In genomic region chr7:22564511-22565045, GRCh38 we compare ENCODE assay signal across 9 cellular contexts.
DNase-seq lines count a peak whose midpoint lies in the region; TF ChIP-seq lines count a peak whose summit lies in the region.
"Had no signal": no experiment of that assay in that cellular context is flagged by ENCODE, and none has a peak within 500 bp of the region (broad histone marks: within the 10 kb centered on the region; RNA-seq: fewer than 3 reads in every experiment).

No MANE protein-coding gene starts in this region.

- H3K79me2 ChIP-seq in mesendoderm (ENCODE audit: control insufficient read depth, insufficient read depth, low read length), result no peaks in the 10 kb centered on the region

- no peak overlapping the region for H2BK120ac ChIP-seq in mesendoderm (ENCODE audit: low read depth, low read length)

- peaks cover 10% of the 10 kb centered on the region for H3K4me1 ChIP-seq in mesendoderm (ENCODE audit: control insufficient read depth, low read depth, low read length)

- no peaks in the 10 kb centered on the region for H3K27me3 ChIP-seq in mesendoderm (ENCODE audit: insufficient read depth, low read length, poor library complexity)

- H3K4me2 ChIP-seq in mesendoderm (ENCODE audit: low read length), result no peak overlapping the region

- intact Hi-C loops in Calu3 (cut with micrococcal nuclease; ENCODE audit: unreplicated experiment) (loop anchor here (1.0 to 5.0 kb wide), 2 partner anchors 19 to 78 kb away; no protein-coding TSS in a partner anchor), posterior cingulate gyrus (cut with DNase I) (loop anchor here (5.0 to 10.0 kb wide), 3 partner anchors 218 to 448 kb away; partner anchors contain the start of genes HYCC1 and TOMM7)

- H3K36me3 Mint-ChIP-seq in Calu3 (ENCODE audit: insufficient read depth, unreplicated experiment) (peaks cover 30% of the 10 kb centered on the region), glutamatergic neuron (ENCODE audit: unreplicated experiment) (no peaks in the 10 kb centered on the region)

- H3K27ac ChIP-seq in mesendoderm (ENCODE audit: low read depth, low read length), result no peak overlapping the region

- no peak overlapping the region for H3K9ac ChIP-seq in mesendoderm (ENCODE audit: low read length)

- H4K8ac ChIP-seq in mesendoderm (ENCODE audit: low read depth, low read length), result no peak overlapping the region

- BruUV-seq in Calu3 (replicated peaks; lab: Mats Ljungman, UMichigan), result no TSS peak

- DNase-seq in Calu3, result peak; percentile 57
- DNase-seq in M059J (ENCODE audit: low read depth), result peak; percentile 99
- DNase-seq in cardiac fibroblast (ENCODE audit: low read depth in 2 of 2), result peak; percentile 94 to 97
- no peak for DNase-seq in mesendoderm
- DNase-seq in NCI-H2171 (lab: John Stamatoyannopoulos, UW), result no peak
- DNase-seq in HuH-7 (ENCODE audit: low spot score), result no peak
- DNase-seq in posterior cingulate gyrus, result no peak
- DNase-seq in glutamatergic neuron, result no peak
- DNase-seq: kidney had no signal

- H2BK5ac ChIP-seq in mesendoderm (ENCODE audit: low read length), result no peak overlapping the region

- H3K4me3 ChIP-seq in cardiac fibroblast (replicated peaks in 1 of 2; ENCODE audit: low read depth in 2 of 2, low read length in 2 of 2) (no peak overlapping the region), mesendoderm (ENCODE audit: low read length) (no peak overlapping the region)

- H3K56ac ChIP-seq in mesendoderm (ENCODE audit: low read length), result peak overlapping the region; percentile 77

- peaks cover 73% of the 10 kb centered on the region for H3K4me1 Mint-ChIP-seq in Calu3 (ENCODE audit: low read depth, unreplicated experiment)
- peaks cover 28% of the 10 kb centered on the region for H3K4me1 Mint-ChIP-seq in glutamatergic neuron (ENCODE audit: low read depth, unreplicated experiment)

- H3K79me1 ChIP-seq in mesendoderm (ENCODE audit: low read length), result no peaks in the 10 kb centered on the region

- no peaks in the 10 kb centered on the region for H3K9me3 Mint-ChIP-seq in Calu3 (ENCODE audit: low read depth, unreplicated experiment)
- peaks cover 10% of the 10 kb centered on the region for H3K9me3 Mint-ChIP-seq in glutamatergic neuron (ENCODE audit: unreplicated experiment)

- no peaks in the 10 kb centered on the region for H3K36me3 ChIP-seq in mesendoderm (ENCODE audit: control insufficient read depth, insufficient read depth, low read length)

- H2BK15ac ChIP-seq in mesendoderm (replicated peaks; ENCODE audit: low read depth), result peak overlapping the region; percentile 5

- WGBS in mesendoderm (ENCODE audit: extremely low coverage, insufficient coverage, low lambda C conversion rate), result no CpG with 5 or more reads among the region's 6 CpGs

- peak overlapping the region; percentile 75 for H3K18ac ChIP-seq in mesendoderm (ENCODE audit: low read length)

- no peak overlapping the region for H4K5ac ChIP-seq in mesendoderm (ENCODE audit: low read length)

- no peak overlapping the region for H3K23ac ChIP-seq in mesendoderm (ENCODE audit: low read length)

- no peak overlapping the region for H2AK5ac ChIP-seq in mesendoderm (ENCODE audit: low read length)

- H3K4ac ChIP-seq in mesendoderm (ENCODE audit: low read depth, low read length), result peak overlapping the region; percentile 83

- TF ChIP-seq CTCF in Calu3 (IDR thresholded peaks at IDR 0.05; ENCODE audit: unreplicated experiment), result no peak
- TF ChIP-seq CTCF in cardiac fibroblast (IDR thresholded peaks at IDR 0.05; ENCODE audit: low read depth, low read length), result no peak
- TF ChIP-seq CTCF in glutamatergic neuron (IDR thresholded peaks at IDR 0.05; ENCODE audit: partially characterized antibody, unreplicated experiment), result no peak

- H3K27me3 Mint-ChIP-seq in Calu3 (ENCODE audit: unreplicated experiment) (no peaks in the 10 kb centered on the region), glutamatergic neuron (ENCODE audit: unreplicated experiment) (peaks cover 10% of the 10 kb centered on the region)

- peak overlapping the region; percentile 64 for H3K4me3 Mint-ChIP-seq in Calu3 (ENCODE audit: low read depth, unreplicated experiment)
- H3K4me3 Mint-ChIP-seq in glutamatergic neuron (ENCODE audit: unreplicated experiment), result no peak overlapping the region

- CTCF ChIA-PET in Calu3 (lab: Charles Lee), result interaction anchor here (0.6 to 10.2 kb wide), 10 partner anchors 13 to 168 kb away, joined by 3 to 327 read pairs (median 6); partner anchors contain the start of gene IL6

- H3K27ac Mint-ChIP-seq in Calu3 (ENCODE audit: unreplicated experiment), result peak overlapping the region; percentile 82
- H3K27ac Mint-ChIP-seq in glutamatergic neuron (ENCODE audit: unreplicated experiment), result no peak overlapping the region

Comparison
In these comparisons a context has a peak if more than half of its experiments do, and no peak if none do; other contexts are left out.
1. DNase-seq: peak in Calu3 (single experiment), M059J (single experiment) and cardiac fibroblast (2 of 2); none in mesendoderm (single experiment), NCI-H2171 (single experiment), HuH-7 (single experiment), posterior cingulate gyrus (0 of 10) and glutamatergic neuron (single experiment).